1 cellular context compared by ENCODE assay signal in the genomic region with DNA sequence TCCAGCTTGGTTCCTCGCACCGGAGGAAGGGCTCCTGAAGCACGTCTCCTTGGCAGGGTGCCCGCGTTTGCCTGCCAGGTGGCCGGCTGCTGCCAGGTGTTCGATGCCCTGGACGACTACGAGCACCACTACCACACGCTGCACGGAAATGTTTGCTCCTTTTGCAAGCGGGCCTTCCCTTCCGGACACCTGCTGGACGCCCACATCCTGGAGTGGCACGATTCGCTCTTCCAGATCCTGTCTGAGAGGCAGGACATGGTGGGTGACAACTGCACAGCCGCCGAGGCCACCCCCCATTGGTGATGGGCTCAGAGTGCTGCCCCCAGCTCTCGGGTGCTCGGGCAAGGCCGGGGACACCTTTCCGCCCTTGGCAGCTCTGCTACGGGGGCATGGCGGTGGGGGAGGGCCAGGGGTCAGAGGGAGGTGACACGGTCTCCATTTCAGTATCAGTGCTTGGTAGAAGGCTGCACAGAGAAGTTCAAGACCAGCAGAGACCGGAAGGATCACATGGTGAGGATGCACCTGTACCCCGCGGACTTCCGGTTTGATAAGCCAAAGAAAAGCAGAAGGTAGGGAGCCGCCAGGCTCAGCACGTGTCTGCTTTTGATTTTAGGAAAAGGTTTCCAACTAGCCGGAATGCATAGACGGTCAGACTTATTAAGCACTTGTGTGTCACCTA.
TF ChIP-seq lines count a peak whose summit lies in the region.

No MANE protein-coding gene starts in this region.

TF ChIP-seq in GM12878, 131 proteins besides CTCF, POLR2A, EP300 and RAD21:
- TF ChIP-seq, protein P1, sequence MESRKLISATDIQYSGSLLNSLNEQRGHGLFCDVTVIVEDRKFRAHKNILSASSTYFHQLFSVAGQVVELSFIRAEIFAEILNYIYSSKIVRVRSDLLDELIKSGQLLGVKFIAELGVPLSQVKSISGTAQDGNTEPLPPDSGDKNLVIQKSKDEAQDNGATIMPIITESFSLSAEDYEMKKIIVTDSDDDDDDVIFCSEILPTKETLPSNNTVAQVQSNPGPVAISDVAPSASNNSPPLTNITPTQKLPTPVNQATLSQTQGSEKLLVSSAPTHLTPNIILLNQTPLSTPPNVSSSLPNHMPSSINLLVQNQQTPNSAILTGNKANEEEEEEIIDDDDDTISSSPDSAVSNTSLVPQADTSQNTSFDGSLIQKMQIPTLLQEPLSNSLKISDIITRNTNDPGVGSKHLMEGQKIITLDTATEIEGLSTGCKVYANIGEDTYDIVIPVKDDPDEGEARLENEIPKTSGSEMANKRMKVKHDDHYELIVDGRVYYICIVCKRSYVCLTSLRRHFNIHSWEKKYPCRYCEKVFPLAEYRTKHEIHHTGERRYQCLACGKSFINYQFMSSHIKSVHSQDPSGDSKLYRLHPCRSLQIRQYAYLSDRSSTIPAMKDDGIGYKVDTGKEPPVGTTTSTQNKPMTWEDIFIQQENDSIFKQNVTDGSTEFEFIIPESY (IDR thresholded peaks at IDR 0.05): no peak
- no peak for TF ChIP-seq SREBF2 (IDR thresholded peaks at IDR 0.05; ENCODE audit: low read length)
- TF ChIP-seq POLR2AphosphoS5 (IDR thresholded peaks at IDR 0.05; ENCODE audit: low read length): no peak
- TF ChIP-seq, protein P2, sequence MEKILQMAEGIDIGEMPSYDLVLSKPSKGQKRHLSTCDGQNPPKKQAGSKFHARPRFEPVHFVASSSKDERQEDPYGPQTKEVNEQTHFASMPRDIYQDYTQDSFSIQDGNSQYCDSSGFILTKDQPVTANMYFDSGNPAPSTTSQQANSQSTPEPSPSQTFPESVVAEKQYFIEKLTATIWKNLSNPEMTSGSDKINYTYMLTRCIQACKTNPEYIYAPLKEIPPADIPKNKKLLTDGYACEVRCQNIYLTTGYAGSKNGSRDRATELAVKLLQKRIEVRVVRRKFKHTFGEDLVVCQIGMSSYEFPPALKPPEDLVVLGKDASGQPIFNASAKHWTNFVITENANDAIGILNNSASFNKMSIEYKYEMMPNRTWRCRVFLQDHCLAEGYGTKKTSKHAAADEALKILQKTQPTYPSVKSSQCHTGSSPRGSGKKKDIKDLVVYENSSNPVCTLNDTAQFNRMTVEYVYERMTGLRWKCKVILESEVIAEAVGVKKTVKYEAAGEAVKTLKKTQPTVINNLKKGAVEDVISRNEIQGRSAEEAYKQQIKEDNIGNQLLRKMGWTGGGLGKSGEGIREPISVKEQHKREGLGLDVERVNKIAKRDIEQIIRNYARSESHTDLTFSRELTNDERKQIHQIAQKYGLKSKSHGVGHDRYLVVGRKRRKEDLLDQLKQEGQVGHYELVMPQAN (conservative IDR thresholded peaks at IDR 0.05): no peak
- no peak for TF ChIP-seq ELK1 (IDR thresholded peaks at IDR 0.05; ENCODE audit: low read depth, low read length)
- no peak for TF ChIP-seq TCF3 (IDR thresholded peaks at IDR 0.05; ENCODE audit: borderline replicate concordance, insufficient read depth, low read depth, low read length)
- TF ChIP-seq PAX8 (IDR thresholded peaks at IDR 0.05): no peak
- TF ChIP-seq RBBP5 (conservative IDR thresholded peaks at IDR 0.05): no peak
- TF ChIP-seq, protein P3, sequence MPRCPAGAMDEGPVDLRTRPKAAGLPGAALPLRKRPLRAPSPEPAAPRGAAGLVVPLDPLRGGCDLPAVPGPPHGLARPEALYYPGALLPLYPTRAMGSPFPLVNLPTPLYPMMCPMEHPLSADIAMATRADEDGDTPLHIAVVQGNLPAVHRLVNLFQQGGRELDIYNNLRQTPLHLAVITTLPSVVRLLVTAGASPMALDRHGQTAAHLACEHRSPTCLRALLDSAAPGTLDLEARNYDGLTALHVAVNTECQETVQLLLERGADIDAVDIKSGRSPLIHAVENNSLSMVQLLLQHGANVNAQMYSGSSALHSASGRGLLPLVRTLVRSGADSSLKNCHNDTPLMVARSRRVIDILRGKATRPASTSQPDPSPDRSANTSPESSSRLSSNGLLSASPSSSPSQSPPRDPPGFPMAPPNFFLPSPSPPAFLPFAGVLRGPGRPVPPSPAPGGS (IDR thresholded peaks at IDR 0.05; ENCODE audit: borderline replicate concordance, insufficient read depth, low read depth, low read length, poor library complexity, severe bottlenecking): no peak
- no peak for TF ChIP-seq BACH1 (IDR thresholded peaks at IDR 0.05; ENCODE audit: borderline replicate concordance)
- TF ChIP-seq ETV6 (conservative IDR thresholded peaks at IDR 0.05 in 1 of 2, IDR thresholded peaks at IDR 0.05 in 1 of 2; ENCODE audit: borderline replicate concordance in 1 of 2, low read depth in 1 of 2): no peak
- no peak for TF ChIP-seq MLLT1 (IDR thresholded peaks at IDR 0.05)
- no peak for TF ChIP-seq EED (IDR thresholded peaks at IDR 0.05; ENCODE audit: low read depth)
